Comparison of ENCODE assay signal across 28 cellular contexts in the genomic region with DNA sequence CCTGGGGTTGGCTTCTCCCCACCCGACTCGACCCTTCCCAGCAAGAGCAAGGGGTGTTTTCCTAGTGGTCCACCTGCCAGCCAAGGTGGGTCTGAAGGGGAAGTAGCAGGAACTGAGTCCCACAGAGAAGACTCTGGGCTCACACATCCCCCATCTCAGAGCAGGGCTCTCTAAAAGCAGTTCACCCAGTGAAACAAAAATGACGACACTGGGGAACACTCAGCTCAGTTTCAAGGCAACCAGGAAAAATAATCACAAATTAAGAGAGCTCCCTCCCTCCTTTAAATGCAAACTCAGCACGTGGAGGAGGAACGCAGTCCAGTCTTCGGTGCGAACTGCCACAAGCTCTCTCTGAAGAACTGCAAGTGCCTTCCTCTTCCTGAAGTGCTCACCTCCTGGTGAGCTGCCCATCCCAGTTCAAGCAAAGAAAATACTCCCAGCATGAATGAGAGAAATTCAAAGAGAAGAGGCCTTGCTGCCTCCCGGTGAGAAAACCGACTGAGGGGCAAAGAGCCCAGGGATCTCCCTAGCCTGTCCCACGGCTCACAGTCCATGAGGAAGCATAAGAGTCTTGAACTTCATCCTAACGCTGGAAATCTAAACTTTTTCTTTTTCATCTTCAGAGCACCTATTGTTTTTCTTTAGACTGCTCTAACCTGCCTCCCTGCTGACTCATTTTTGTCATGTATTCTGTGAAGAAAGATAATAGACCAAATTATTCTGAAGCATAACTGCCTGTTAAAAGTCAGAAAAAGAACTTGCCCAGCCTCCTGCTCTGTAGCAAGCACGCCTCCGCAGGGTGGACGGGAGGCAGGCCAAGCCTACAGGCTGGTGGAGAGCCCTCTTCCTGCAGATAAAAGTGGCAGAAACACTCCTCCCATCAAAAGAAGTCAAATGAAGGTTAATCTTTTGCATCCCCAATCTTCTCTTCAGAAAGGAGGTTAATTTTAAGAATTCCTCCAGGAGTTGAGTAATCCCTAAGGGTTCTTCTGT.
DNase-seq lines count a peak whose midpoint lies in the region; ATAC-seq and TF ChIP-seq lines count a peak whose summit lies in the region.
"Had no signal": no experiment of that assay in that cellular context is flagged by ENCODE, and none has a peak within 500 bp of the region (broad histone marks: within the 10 kb centered on the region; RNA-seq: fewer than 3 reads in every experiment).

No MANE protein-coding gene starts in this region.

- TF ChIP-seq CTCF in body of pancreas (IDR thresholded peaks at IDR 0.05) (no peak), thyroid gland (IDR thresholded peaks at IDR 0.05) (no peak)

- 34 to 49% methylated on average over 14 of the region's 14 CpGs for WGBS in body of pancreas, 2 donors
- WGBS in thyroid gland, 2 donors, result 46 to 49% methylated on average over 14 of the region's 14 CpGs

- ATAC-seq in body of pancreas (peak; percentile 59), HG02970 (IDR thresholded peaks at IDR 0.05; ENCODE audit: low FRiP score, unreplicated experiment) (no peak), GM19035 (IDR thresholded peaks at IDR 0.05; ENCODE audit: unreplicated experiment) (no peak)
- ATAC-seq: CD8-positive, alpha-beta T cell; effector memory CD8-positive, alpha-beta T cell; natural killer cell treated with Interleukin-12 subunit alpha and Interleukin-12 subunit beta and Interleukin-15 and Interleukin-18, amount 100 ng/mL, for 72 hours; stimulated activated memory B cell treated with anti-CD40 and anti-IgM and Interleukin-4, amounts not matched to agents 10 μg/mL and 1 μg/mL and 100 μg/mL, for 72 hours had no signal

- H3K36me3 ChIP-seq in body of pancreas (replicated peaks in 1 of 2; ENCODE audit: insufficient read depth in 1 of 2, low read depth in 2 of 2), result no peaks in the 10 kb centered on the region
- no peaks in the 10 kb centered on the region for H3K36me3 ChIP-seq in thyroid gland
- H3K36me3 ChIP-seq: brain microvascular endothelial cell, left ventricle myocardium inferior, Peyer's patch, SJSA1, thoracic aorta had no signal

- no peaks in the 10 kb centered on the region for H3K9me3 ChIP-seq in body of pancreas
- H3K9me3 ChIP-seq in thyroid gland, result no peaks in the 10 kb centered on the region
- H3K9me3 ChIP-seq: left ventricle myocardium inferior, Peyer's patch, SJSA1, thoracic aorta had no signal

- intact Hi-C loops in body of pancreas (cut with DNase I) (no loop called here), thyroid gland (cut with DNase I) (no loop called here)

- TF ChIP-seq POLR2A in body of pancreas (IDR thresholded peaks at IDR 0.05), result no peak
- no peak for TF ChIP-seq POLR2A in thyroid gland (IDR thresholded peaks at IDR 0.05)

- H3K27ac ChIP-seq in body of pancreas, result peak overlapping the region; percentile 36 to 67 (median 47)
- no peak overlapping the region for H3K27ac ChIP-seq in thyroid gland
- H3K27ac ChIP-seq: 22Rv1, brain microvascular endothelial cell, left ventricle myocardium inferior, Peyer's patch, SJSA1, thoracic aorta had no signal

- H3K27me3 ChIP-seq in body of pancreas (no peaks in the 10 kb centered on the region), thyroid gland (no peaks in the 10 kb centered on the region)
- H3K27me3 ChIP-seq: brain microvascular endothelial cell, Peyer's patch, SJSA1 had no signal

- DNase-seq in NCI-H1417 (lab: John Stamatoyannopoulos, UW), result peak in 2 of 3 experiments; percentile 1 to 48
- no peak for DNase-seq in NCI-H1417 treated with DMSO at 0.1 percent for 48 hours (lab: John Stamatoyannopoulos, UW)
- peak in 2 of 4 donors; percentile 7 to 20 for DNase-seq in body of pancreas
- DNase-seq in kidney glomerular epithelial cell (lab: John Stamatoyannopoulos, UW), result peak; percentile 20
- peak; percentile 16 to 37 for DNase-seq in thyroid gland
- DNase-seq in activated CD8-positive, alpha-beta memory T cell treated with anti-CD3 and anti-CD28 coated beads, Interleukin-2, amount 50 U/mL, for 4 hours, result no peak
- DNase-seq: activated CD4-positive, alpha-beta T cell treated with anti-CD3 and anti-CD28 coated beads, Interleukin-2, amount 50 U/mL, for 4 hours; activated naive CD8-positive, alpha-beta T cell treated with anti-CD3 and anti-CD28 coated beads, Interleukin-2, amount 10 ng/mL, durations not matched to agents 7 days and 5 days; brain microvascular endothelial cell; CD8-positive, alpha-beta T cell; DMS53; effector memory CD8-positive, alpha-beta T cell; GF-D8; glutamatergic neuron; HCEC 1CT; KG1; left ventricle myocardium inferior; midbrain; NCI-H1930; NK-92 treated with Interleukin-12 subunit alpha and Interleukin-12 subunit beta, amount 100 ng/mL, for 24 hours; Peyer's patch had no signal

- H3K4me3 ChIP-seq in body of pancreas (no peak overlapping the region), thyroid gland (replicated peaks in 1 of 3) (no peak overlapping the region)
- H3K4me3 ChIP-seq: left ventricle myocardium inferior, Peyer's patch, SJSA1, thoracic aorta had no signal

- H3K4me1 ChIP-seq in body of pancreas (peaks cover 16% of the 10 kb centered on the region), thyroid gland (peaks cover 0 to 3% of the 10 kb centered on the region in 2 donors)
- H3K4me1 ChIP-seq: left ventricle myocardium inferior, Peyer's patch, SJSA1 had no signal

Comparison
In these comparisons a context has a peak if more than half of its experiments do, and no peak if none do; other contexts are left out.
1. DNase-seq: peak in NCI-H1417 (2 of 3), kidney glomerular epithelial cell (single experiment) and thyroid gland (2 of 2); none in NCI-H1417 treated with DMSO at 0.1 percent for 48 hours (single experiment) and activated CD8-positive, alpha-beta memory T cell treated with anti-CD3 and anti-CD28 coated beads, Interleukin-2, amount 50 U/mL, for 4 hours (single experiment).
2. H3K27ac ChIP-seq: peak in body of pancreas (4 of 4); none in thyroid gland (0 of 3).